In genomic region chr4:110216079-110216478, GRCh38 we compare ENCODE assay signal across 23 cellular contexts.
"Had no signal": no experiment of that assay in that cellular context is flagged by ENCODE, and none has a peak within 500 bp of the region (broad histone marks: within the 10 kb centered on the region; RNA-seq: fewer than 3 reads in every experiment).

No MANE protein-coding gene starts in this region.

- H3K4me2 ChIP-seq: hepatocyte had no signal

- H3K36me3 ChIP-seq: esophagus muscularis mucosa, left lung, spleen, thoracic aorta, vagina had no signal

- H3K9me3 ChIP-seq: thoracic aorta, vagina had no signal

- H3K4me1 ChIP-seq: body of pancreas, esophagus muscularis mucosa, left lung, vagina had no signal

- H3K79me2 ChIP-seq: hepatocyte had no signal

- H3K27ac ChIP-seq: body of pancreas, esophagus muscularis mucosa, hepatocyte, left lung, spleen, thoracic aorta, vagina had no signal

- H2AFZ ChIP-seq: hepatocyte had no signal

- H3K4me3 ChIP-seq: body of pancreas, esophagus muscularis mucosa, hepatocyte, left lung, lung, spleen, thoracic aorta, vagina had no signal

- DNase-seq: activated CD4-positive, alpha-beta memory T cell treated with anti-CD3 and anti-CD28 coated beads for 36 hours; activated CD4-positive, alpha-beta T cell treated with anti-CD3 and anti-CD28 coated beads for 48 hours; activated effector memory CD4-positive, alpha-beta T cell treated with anti-CD3 and anti-CD28 coated beads, Interleukin-2, amount 50 U/mL, for 16 hours; activated naive CD4-positive, alpha-beta T cell treated with anti-CD3 and anti-CD28 coated beads, Interleukin-2, amount 50 U/mL, for 16 hours; activated naive CD8-positive, alpha-beta T cell treated with anti-CD3 and anti-CD28 coated beads, Interleukin-2, amount 50 U/mL, for 24 hours; activated T-cell treated with anti-CD3 and anti-CD28 coated beads for 4 hours; anterior cingulate cortex; body of pancreas; caudate nucleus; effector CD8-positive, alpha-beta T cell; foreskin melanocyte; immature natural killer cell; left lung; naive thymus-derived CD4-positive, alpha-beta T cell; occipital lobe; spleen; stimulated activated CD4-positive, alpha-beta T cell treated with anti-CD3 and anti-CD28 coated beads, Interleukin-4, amount 100 ng/mL, for 1 hour; stimulated activated naive CD4-positive, alpha-beta T cell had no signal

- H3K27me3 ChIP-seq: body of pancreas, esophagus muscularis mucosa, hepatocyte, left lung, spleen, vagina had no signal
